In the genomic region with DNA sequence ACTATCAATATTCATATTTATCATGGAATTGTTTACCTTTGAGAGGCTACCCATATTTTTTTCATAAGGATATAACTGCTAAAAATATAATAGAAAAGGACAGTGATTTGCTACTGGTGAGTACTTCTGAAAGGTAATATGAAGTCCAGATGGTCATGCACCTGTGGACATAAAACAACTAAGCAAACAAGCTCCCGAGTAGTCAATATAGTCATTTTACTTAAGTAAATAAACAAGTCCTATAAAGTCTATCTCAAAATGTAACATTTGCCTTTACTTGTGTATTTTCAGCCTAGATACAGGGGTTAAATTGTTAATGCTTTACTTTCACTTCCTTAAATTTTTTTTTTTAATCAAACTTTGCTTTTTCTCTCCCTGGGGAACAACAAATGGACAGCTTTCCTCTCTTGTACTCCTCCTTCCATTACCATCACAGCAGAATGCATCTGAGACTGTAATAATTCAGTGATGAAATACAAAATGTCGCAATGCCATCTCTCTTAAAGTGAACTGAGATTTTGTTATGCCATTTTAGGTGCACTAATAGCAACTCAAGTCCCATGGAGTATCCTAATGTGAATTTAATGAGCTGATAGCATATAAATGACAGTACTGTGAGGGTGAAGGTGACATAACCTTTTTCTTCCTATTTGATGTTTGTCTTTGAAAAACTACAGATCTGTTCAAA, we compare ENCODE assay signal across 14 cellular contexts.
DNase-seq lines count a peak whose midpoint lies in the region; ATAC-seq and TF ChIP-seq lines count a peak whose summit lies in the region.
"Had no signal": no experiment of that assay in that cellular context is flagged by ENCODE, and none has a peak within 500 bp of the region (broad histone marks: within the 10 kb centered on the region; RNA-seq: fewer than 3 reads in every experiment).

No MANE protein-coding gene starts in this region.

- CTCF ChIA-PET in MCF 10A (lab: Yijun Ruan, JAX): no interaction called here

- intact Hi-C loops in MCF 10A (cut with micrococcal nuclease) (no loop called here), breast epithelium (cut with DNase I; ENCODE audit: low total_unique reads) (no loop called here), esophagus muscularis mucosa (cut with DNase I) (no loop called here)

- TF ChIP-seq POLR2A in breast epithelium (IDR thresholded peaks at IDR 0.05) (no peak), esophagus muscularis mucosa (IDR thresholded peaks at IDR 0.05; ENCODE audit: low read depth) (no peak)

- peak; percentile 50 for DNase-seq in MCF 10A (ENCODE audit: unreplicated experiment)
- no peak for DNase-seq in breast epithelium (ENCODE audit: low spot score in 2 of 2)
- DNase-seq in NCI-H510A (lab: John Stamatoyannopoulos, UW): peak; percentile 16
- DNase-seq in esophagus muscularis mucosa (ENCODE audit: extremely low spot score): no peak
- no peak for DNase-seq in activated CD8-positive, alpha-beta memory T cell treated with anti-CD3 and anti-CD28 coated beads, Interleukin-2, amount 50 U/mL, for 4 hours
- DNase-seq in cortex of kidney (lab: John Stamatoyannopoulos, UW): no peak
- DNase-seq: DMS 273 treated with DMSO at 0.1 percent for 48 hours; effector CD4-positive, alpha-beta T cell; heart right ventricle; left ventricle myocardium superior; SIG-M5 had no signal

- no peak overlapping the region for H3K4me3 ChIP-seq in breast epithelium
- H3K4me3 ChIP-seq in esophagus muscularis mucosa: no peak overlapping the region
- H3K4me3 ChIP-seq: heart right ventricle had no signal

- H3K36me3 ChIP-seq in breast epithelium (no peaks in the 10 kb centered on the region), esophagus muscularis mucosa (no peaks in the 10 kb centered on the region)
- H3K36me3 ChIP-seq: heart right ventricle, neutrophil had no signal

- H3K27ac ChIP-seq in breast epithelium (no peak overlapping the region), esophagus muscularis mucosa (replicated peaks in 1 of 4) (peak overlapping the region in 3 of 4 donors; percentile 15 to 46 (median 28))
- H3K27ac ChIP-seq: heart right ventricle, neutrophil had no signal

- H3K27me3 Mint-ChIP-seq in MCF 10A (ENCODE audit: insufficient read depth, unreplicated experiment): no peaks in the 10 kb centered on the region

- no peak overlapping the region for H3K4me3 Mint-ChIP-seq in MCF 10A (ENCODE audit: unreplicated experiment)

- H3K9me3 ChIP-seq in breast epithelium (no peaks in the 10 kb centered on the region), esophagus muscularis mucosa (no peaks in the 10 kb centered on the region)
- H3K9me3 ChIP-seq: heart right ventricle, neutrophil had no signal

- ATAC-seq in HG03520 (IDR thresholded peaks at IDR 0.05; ENCODE audit: unreplicated experiment) (no peak), HG02970 (IDR thresholded peaks at IDR 0.05; ENCODE audit: low FRiP score, unreplicated experiment) (no peak)
- ATAC-seq: left ventricle myocardium superior had no signal

- no peaks in the 10 kb centered on the region for H3K4me1 ChIP-seq in breast epithelium
- H3K4me1 ChIP-seq in esophagus muscularis mucosa: peaks cover 0 to 38% (median 24%) of the 10 kb centered on the region in 4 donors
- H3K4me1 ChIP-seq: heart right ventricle had no signal

- H3K27me3 ChIP-seq in breast epithelium (no peaks in the 10 kb centered on the region), esophagus muscularis mucosa (no peaks in the 10 kb centered on the region)
- H3K27me3 ChIP-seq: heart right ventricle, neutrophil had no signal

- BruUV-seq in MCF 10A (replicated peaks; lab: Mats Ljungman, UMichigan): no TSS peak

- TF ChIP-seq EP300 in esophagus muscularis mucosa (IDR thresholded peaks at IDR 0.05): no peak

- 53% methylated on average over 2 of the region's 2 CpGs for WGBS in esophagus muscularis mucosa

- TF ChIP-seq CTCF in MCF 10A (IDR thresholded peaks at IDR 0.05; ENCODE audit: unreplicated experiment) (no peak), breast epithelium (IDR thresholded peaks at IDR 0.05) (no peak), esophagus muscularis mucosa (IDR thresholded peaks at IDR 0.05) (no peak)

- no peaks in the 10 kb centered on the region for H3K9me3 Mint-ChIP-seq in MCF 10A (ENCODE audit: unreplicated experiment)

- no peak overlapping the region for H3K27ac Mint-ChIP-seq in MCF 10A (ENCODE audit: low read depth, unreplicated experiment)

- POLR2A ChIA-PET in MCF 10A (lab: Yijun Ruan, JAX): interaction anchor here (1.2 kb wide), 1 partner anchor 11 kb away, joined by 5 read pairs; no protein-coding TSS in a partner anchor

- H3K36me3 Mint-ChIP-seq in MCF 10A (ENCODE audit: insufficient read depth, unreplicated experiment): no peaks in the 10 kb centered on the region

- H3K4me1 Mint-ChIP-seq in MCF 10A (ENCODE audit: insufficient read depth, unreplicated experiment): peaks cover 17% of the 10 kb centered on the region

Comparison
In these comparisons a context has a peak if more than half of its experiments do, and no peak if none do; other contexts are left out.
1. DNase-seq: peak in MCF 10A (single experiment) and NCI-H510A (single experiment); none in breast epithelium (0 of 2), esophagus muscularis mucosa (single experiment), activated CD8-positive, alpha-beta memory T cell treated with anti-CD3 and anti-CD28 coated beads, Interleukin-2, amount 50 U/mL, for 4 hours (single experiment) and cortex of kidney (single experiment).
2. H3K27ac ChIP-seq: peak in esophagus muscularis mucosa (3 of 4); none in breast epithelium (0 of 2).